8 cellular contexts compared by ENCODE assay signal in genomic region chr6:37432916-37433656, GRCh38. TPM values are rescaled to one million over a fixed set of nuclear protein-coding genes. Genes with fewer than 3 reads are reported as not detected.
DNase-seq lines count a peak whose midpoint lies in the region; ATAC-seq, FAIRE-seq and TF ChIP-seq lines count a peak whose summit lies in the region.

TSS of gene CMTR1 (plus strand) at chr6:37433221. CDS start at chr6:37435630, 2,409 bp downstream.

- no peaks in the 10 kb centered on the region; a peak in 1 of 5 replicates for H3K27me3 ChIP-seq in HepG2 (ENCODE audit: control insufficient read depth in 1 of 2, insufficient read depth in 2 of 2, low read length in 2 of 2)

- FAIRE-seq in HepG2 (lab: Jason Lieb, UNC): peak; percentile 52

- intact Hi-C loops in HepG2 (cut with micrococcal nuclease; ENCODE audit: unreplicated experiment): loop anchor here (2.0 to 5.0 kb wide), 2 partner anchors 64 to 106 kb away; no protein-coding TSS in a partner anchor

- H3K4me2 ChIP-seq in HepG2 (ENCODE audit: low read depth, low read length): peak within 1 kb of the TSS; percentile 99

- in situ Hi-C loops in HepG2 (cut with HindIII; ENCODE audit: extremely low pct_ligation_motif_present, low pct_unique_long_range_greater_than_20kb): no loop called here

- ATAC-seq in GM19397 (IDR thresholded peaks at IDR 0.05; ENCODE audit: unreplicated experiment) (peak; percentile 91), HG03565 (IDR thresholded peaks at IDR 0.05; ENCODE audit: unreplicated experiment) (peak; percentile 79), HepG2 (peak; percentile 98)

- TF ChIP-seq CTCF in HepG2 (CRISPR knock-in tag; IDR thresholded peaks at IDR 0.05): peak; percentile 47

- peaks cover 6 to 22% of the 10 kb centered on the region in 2 experiments for H3K36me3 ChIP-seq in HepG2 (replicated peaks in 1 of 2; ENCODE audit: control insufficient read depth in 1 of 2, insufficient read depth in 2 of 2, low read length in 2 of 2)

- peaks cover 22% of the 10 kb centered on the region for H3K79me2 ChIP-seq in HepG2 (ENCODE audit: insufficient read depth, low read length)

- H3K9ac ChIP-seq in HepG2 (ENCODE audit: insufficient read depth, low read depth, low read length): peak within 1 kb of the TSS; percentile 86

- peak; percentile 47 for TF ChIP-seq RAD21 in HepG2 (CRISPR knock-in tag; IDR thresholded peaks at IDR 0.05)

- peak within 1 kb of the TSS; percentile 87 to 98 (median 90) for H3K4me3 ChIP-seq in HepG2 (replicated peaks in 1 of 3; ENCODE audit: insufficient read depth in 1 of 3, low read depth in 2 of 3, low read length in 3 of 3)

- H3K4me1 ChIP-seq in HepG2 (ENCODE audit: insufficient read depth, low read length): peaks cover 23% of the 10 kb centered on the region

- DNase-seq in CD1c-positive myeloid dendritic cell (ENCODE audit: extremely low spot score) (peak; percentile 98), NCI-H82 (lab: John Stamatoyannopoulos, UW) (peak; percentile 93), dermis microvascular lymphatic vessel endothelial cell (ENCODE audit: low read depth in 2 of 2) (peak; percentile 80 to 90), HepG2 (ENCODE audit: low spot score) (peak; percentile 85)
- peak; percentile 96 to 98 for DNase-seq in activated CD4-positive, alpha-beta T cell treated with anti-CD3 and anti-CD28 coated beads, Interleukin-2, amount 50 U/mL, for 48 hours
- DNase-seq in stimulated activated CD4-positive, alpha-beta T cell treated with anti-CD3 and anti-CD28 coated beads, Interleukin-4, amount 100 ng/mL, for 1 hour: peak; percentile 97

- CTCF ChIA-PET in HepG2 (lab: Yijun Ruan, JAX; ENCODE audit: low intra/inter-chr PET ratio, low total read pairs): no interaction called here

- POLR2A ChIA-PET in HepG2 (lab: Yijun Ruan, JAX): interaction anchor here (0.6 to 1.3 kb wide), 6 partner anchors 14 to 67 kb away, joined by 3 to 4 read pairs (median 3); partner anchors contain the start of gene CCDC167

- H3K27ac ChIP-seq in HepG2 (ENCODE audit: extremely low read length, insufficient read depth, low read length): peak within 1 kb of the TSS; percentile 67

- H4K20me1 ChIP-seq in HepG2 (ENCODE audit: insufficient read depth, low read length): no peaks in the 10 kb centered on the region

- 2% methylated on average over 33 of the region's 61 CpGs for WGBS in HepG2 (ENCODE audit: low lambda C conversion rate)

- peak; percentile 4 to 56; a peak in 1 of 4 replicates for TF ChIP-seq EP300 in HepG2 (IDR thresholded peaks at IDR 0.05; ENCODE audit: low read depth in 2 of 2, low read length in 2 of 2)
- no peak; the same call in 1 of the 2 replicates for TF ChIP-seq EP300 in HepG2 (CRISPR knock-in tag; IDR thresholded peaks at IDR 0.05; ENCODE audit: borderline replicate concordance)

- H2AFZ ChIP-seq in HepG2 (ENCODE audit: low read length): peak within 1 kb of the TSS; percentile 100

- BruUV-seq in HepG2 (replicated peaks; lab: Mats Ljungman, UMichigan): no TSS peak

- no peaks in the 10 kb centered on the region for H3K9me3 ChIP-seq in HepG2 (ENCODE audit: low read length)

- peak; percentile 90 for TF ChIP-seq POLR2A in HepG2 (IDR thresholded peaks at IDR 0.05; ENCODE audit: insufficient read depth in 1 of 2, low read depth in 2 of 2, low read length in 2 of 2)

TF ChIP-seq in HepG2, 621 proteins besides CTCF, POLR2A, EP300 and RAD21 (continues in another document):
- TF ChIP-seq UBTF (CRISPR knock-in tag; IDR thresholded peaks at IDR 0.05) (peak; percentile 82), ATF4 (CRISPR knock-in tag; IDR thresholded peaks at IDR 0.05) (0 out of 4 replicates have a peak, but pooled peaks have one; percentile 12 to 37), ZNF577 (CRISPR knock-in tag; IDR thresholded peaks at IDR 0.05; ENCODE audit: borderline replicate concordance, low read depth) (peak; percentile 79), ZNF414 (CRISPR knock-in tag; IDR thresholded peaks at IDR 0.05) (0 out of 2 replicates have a peak, but pooled peaks have one; percentile 11), PHF21A (CRISPR knock-in tag; IDR thresholded peaks at IDR 0.05) (peak; percentile 85; the same call in 1 of the 2 replicates), ZNF143 (CRISPR knock-in tag; IDR thresholded peaks at IDR 0.05) (no peak; the same call in 1 of the 2 replicates), ZNF704 (CRISPR knock-in tag; IDR thresholded peaks at IDR 0.05; ENCODE audit: borderline replicate concordance) (no peak), DDIT3 (CRISPR knock-in tag; IDR thresholded peaks at IDR 0.05) (no peak), FOXK1 (CRISPR knock-in tag; IDR thresholded peaks at IDR 0.05; ENCODE audit: borderline replicate concordance, low read depth) (peak; percentile 86), SRSF9 (IDR thresholded peaks at IDR 0.05; ENCODE audit: borderline replicate concordance, insufficient read depth, low read depth, low read length, poor library complexity, severe bottlenecking) (no peak), ZNF124 (CRISPR knock-in tag; IDR thresholded peaks at IDR 0.05) (peak; percentile 50)

RNA-seq across cellular contexts. Expression of gene CMTR1, which starts in this region (rescaled TPM):
- total RNA-seq in dermis microvascular lymphatic vessel endothelial cell (27.5 and 30.2 TPM in 2 replicates), HepG2 (2016; rRNA removed; fragmentation: Illumina TruSeq; extraction: Trizol) (33.0 and 55.2 TPM in 2 replicates)
- 6.1 and 7.1 TPM in 2 replicates for total RNA-seq in HepG2 (2016; cell fraction: cytosol; rRNA removed; fragmentation: Illumina TruSeq; extraction: Trizol; ENCODE audit: low read depth)
- total RNA-seq in HepG2 (2016; cell fraction: insoluble cytoplasmic fraction; rRNA removed; fragmentation: Illumina TruSeq; extraction: Trizol): 31.4 and 54.4 TPM in 2 replicates
- 9.3 and 11.2 TPM in 2 replicates for total RNA-seq in HepG2 (2016; cell fraction: membrane; rRNA removed; fragmentation: Illumina TruSeq; extraction: Trizol)
- 67.5 and 75.1 TPM in 2 replicates for total RNA-seq in HepG2 (2016; cell fraction: nucleus; rRNA removed; fragmentation: Illumina TruSeq; extraction: Trizol)
- 19.7 and 23.4 TPM in 2 replicates for polyA plus RNA-seq in HepG2 (2011; rRNA removed)
- polyA plus RNA-seq in HepG2 (2011; cell fraction: cytosol; rRNA removed): 17.2 and 19.2 TPM in 2 replicates
- 52.6 and 56.2 TPM in 2 replicates for polyA plus RNA-seq in HepG2 (2011; cell fraction: nucleus; rRNA removed)
- 27.3 and 30.6 TPM in 2 replicates for polyA plus RNA-seq in HepG2 (2012)
- 1.9 and 2.5 TPM in 2 replicates for polyA plus RNA-seq in HepG2 (2016; cell fraction: cytosol; fragmentation: Illumina TruSeq; extraction: Trizol; ENCODE audit: low read depth)
- polyA plus RNA-seq in HepG2 (2016; cell fraction: insoluble cytoplasmic fraction; fragmentation: Illumina TruSeq; extraction: Trizol; ENCODE audit: low read depth): 21.8 TPM in 2 replicates
- 3.2 and 4.4 TPM in 2 replicates for polyA plus RNA-seq in HepG2 (2016; cell fraction: membrane; fragmentation: Illumina TruSeq; extraction: Trizol; ENCODE audit: low read depth)
- polyA plus RNA-seq in HepG2 (2016; cell fraction: nucleus; fragmentation: Illumina TruSeq; extraction: Trizol; ENCODE audit: insufficient read depth, low read depth): 88.3 and 90.5 TPM in 2 replicates
- 25.6 and 34.1 TPM in 2 replicates for polyA minus RNA-seq in HepG2 (2011; rRNA and poly(A)+ RNA removed; ENCODE audit: low replicate concordance)
- polyA minus RNA-seq in HepG2 (2011; cell fraction: cytosol; rRNA and poly(A)+ RNA removed): 13.1 and 16.2 TPM in 2 replicates
- 28.7 and 35.8 TPM in 2 replicates for polyA minus RNA-seq in HepG2 (2011; cell fraction: nucleus; rRNA and poly(A)+ RNA removed)

Comparison
In these comparisons a context has a peak if more than half of its experiments do, and no peak if none do; other contexts are left out.
1. Peak in every context shown above with its lines: DNase-seq, ATAC-seq, H3K4me3 ChIP-seq and H3K27ac ChIP-seq.